8 cellular contexts compared by ENCODE assay signal in genomic region chr7:128523226-128523939, GRCh38. TPM values are rescaled to one million over a fixed set of nuclear protein-coding genes. Genes with fewer than 3 reads are reported as not detected.
DNase-seq lines count a peak whose midpoint lies in the region; ATAC-seq, FAIRE-seq and TF ChIP-seq lines count a peak whose summit lies in the region.
"Not testable (repeated sequence)": the region's sequence is repeated elsewhere in the genome, so short reads cannot be mapped to it uniquely, and the experiment has no call there.

No MANE protein-coding gene starts in this region.

- H3K27me3 ChIP-seq in HAP-1 (ENCODE audit: low read depth); mesenchymal stem cell (ENCODE audit: control insufficient read depth in 1 of 2, insufficient read depth in 1 of 2, low read length in 2 of 2): not testable (repeated sequence)

- H3K4ac ChIP-seq in mesenchymal stem cell (ENCODE audit: low read depth in 1 of 2, low read length in 2 of 2) = not testable (repeated sequence)

- H3K36me3 ChIP-seq in HAP-1 (replicated peaks); mesenchymal stem cell (ENCODE audit: control insufficient read depth in 1 of 2, insufficient read depth in 2 of 2, low read depth in 1 of 2, low read length in 2 of 2): not testable (repeated sequence)

- not testable (repeated sequence) for H2BK12ac ChIP-seq in mesenchymal stem cell (ENCODE audit: low read length in 2 of 2)

- H3K4me1 ChIP-seq in A549 = peaks cover 10% of the 10 kb centered on the region
- not testable (repeated sequence) for H3K4me1 ChIP-seq in HAP-1; mesenchymal stem cell (ENCODE audit: control insufficient read depth, insufficient read depth, low read depth, low read length)

- not testable (repeated sequence) for H2BK15ac ChIP-seq in mesenchymal stem cell (ENCODE audit: low read depth, poor library complexity, severe bottlenecking)

- not testable (repeated sequence) for TF ChIP-seq EP300 in A549 (IDR thresholded peaks at IDR 0.05)

- H3K18ac ChIP-seq in mesenchymal stem cell (ENCODE audit: low read depth in 1 of 2, low read length in 2 of 2) = not testable (repeated sequence)

- not testable (repeated sequence) for TF ChIP-seq RAD21 in A549 (conservative IDR thresholded peaks at IDR 0.05 in 1 of 2, IDR thresholded peaks at IDR 0.05 in 1 of 2)

- H3K27ac ChIP-seq in A549 = peak overlapping the region in 1 of 2 experiments; percentile 52; a peak in 1 of 6 replicates
- H3K27ac ChIP-seq in mesenchymal stem cell (ENCODE audit: low read length, poor library complexity, severe bottlenecking) = not testable (repeated sequence)

- H3K4me3 ChIP-seq in A549; HAP-1; mesenchymal stem cell (ENCODE audit: insufficient read depth in 1 of 2, low read depth in 1 of 2, low read length in 2 of 2): not testable (repeated sequence)

- TF ChIP-seq CTCF in A549 (IDR thresholded peaks at IDR 0.05) = not testable (repeated sequence)

- not testable (repeated sequence) for H3K9ac ChIP-seq in mesenchymal stem cell (ENCODE audit: low read length)

- WGBS in A549 (ENCODE audit: missing lambda C conversion rate) = 20% methylated on average over 5 of the region's 7 CpGs
- 36% methylated on average over 4 of the region's 7 CpGs for WGBS in mesenchymal stem cell

- not testable (repeated sequence) for FAIRE-seq in A549 (lab: Jason Lieb, UNC)

- not testable (repeated sequence) for H4K8ac ChIP-seq in mesenchymal stem cell (ENCODE audit: low read length)

- CTCF ChIA-PET in A549 (lab: Yijun Ruan, JAX) = interaction anchor here (1.2 kb wide), 1 partner anchor 49 kb away, joined by 3 read pairs; no protein-coding TSS in a partner anchor

- in situ Hi-C loops in HAP-1 (cut with MboI; ENCODE audit: low sequenced_read_pairs) = not testable (repeated sequence)

- not testable (repeated sequence) for H2AFZ ChIP-seq in mesenchymal stem cell (ENCODE audit: low read depth, low read length)

- not testable (repeated sequence) for H2BK5ac ChIP-seq in mesenchymal stem cell (ENCODE audit: low read depth, low read length, poor library complexity, severe bottlenecking)

- POLR2A ChIA-PET in A549 (lab: Yijun Ruan, JAX) = not testable (repeated sequence)

- H2AK5ac ChIP-seq in mesenchymal stem cell (ENCODE audit: low read length, severe bottlenecking) = not testable (repeated sequence)

- not testable (repeated sequence) for H3K14ac ChIP-seq in mesenchymal stem cell (ENCODE audit: low read length in 2 of 2)

- not testable (repeated sequence) for H3K23ac ChIP-seq in mesenchymal stem cell (ENCODE audit: low read length in 2 of 2)

- TF ChIP-seq POLR2A in A549 (IDR thresholded peaks at IDR 0.05; ENCODE audit: low read length); erythroblast (IDR thresholded peaks at IDR 0.05; ENCODE audit: low read length): not testable (repeated sequence)

- H2BK120ac ChIP-seq in mesenchymal stem cell (ENCODE audit: low read depth, low read length) = not testable (repeated sequence)

- peak; percentile 24 to 81 for DNase-seq in A549 (ENCODE audit: low read depth in 1 of 2, low spot score in 1 of 2)
- peak; percentile 31 to 84 for DNase-seq in HAP-1 (ENCODE audit: low spot score in 2 of 2)
- DNase-seq in NCI-H2227 (lab: John Stamatoyannopoulos, UW; ENCODE audit: unreplicated experiment) = peak; percentile 88
- DNase-seq in T-helper 22 cell (ENCODE audit: low read depth) = peak; percentile 57
- peak; percentile 93 for DNase-seq in activated effector memory CD4-positive, alpha-beta T cell treated with anti-CD3 and anti-CD28 coated beads, Interleukin-2, amount 50 U/mL, for 16 hours
- peak; percentile 80 to 83 for DNase-seq in erythroblast (lab: John Stamatoyannopoulos, UW)
- peak; percentile 85 for DNase-seq in mesenchymal stem cell
- DNase-seq in stimulated activated CD4-positive, alpha-beta T cell treated with anti-CD3 and anti-CD28 coated beads, Interleukin-4, amount 100 ng/mL, for 1 hour = peak; percentile 83

- H3K79me1 ChIP-seq in mesenchymal stem cell (replicated peaks; ENCODE audit: low read length, poor library complexity, severe bottlenecking) = not testable (repeated sequence)

- ATAC-seq in A549 = peak; percentile 85 to 91

- H3K9me3 ChIP-seq in A549; HAP-1; mesenchymal stem cell (ENCODE audit: control insufficient read depth, low read length): not testable (repeated sequence)

- H3K4me2 ChIP-seq in A549 = peak overlapping the region; percentile 5; the same call in 2 of the 3 replicates
- H3K4me2 ChIP-seq in mesenchymal stem cell (ENCODE audit: low read length, poor library complexity, severe bottlenecking) = not testable (repeated sequence)

- H4K91ac ChIP-seq in mesenchymal stem cell (ENCODE audit: low read length) = not testable (repeated sequence)

TF ChIP-seq in A549, 52 proteins besides CTCF, POLR2A, EP300 and RAD21:
- TF ChIP-seq FOSL2 (IDR thresholded peaks at IDR 0.05) = peak; percentile 35; the same call in 1 of the 2 replicates
- peak; percentile 66 for TF ChIP-seq FOSL2 (CRISPR knock-in tag; IDR thresholded peaks at IDR 0.05)
TF ChIP-seq in A549: peak in this region for 1; not testable (repeated sequence) for 51.

RNA-seq across cellular contexts. Expression of gene METTL2B, which starts 46.8 kb away (rescaled TPM):
- polyA plus RNA-seq in A549 (2011; rRNA removed) (48.8 and 49.1 TPM in 2 replicates), A549 (2017; fragmentation: RNase III; extraction: RNeasy Plus Mini Kit Qiagen cat#74134 plus additional on column Dnase treatment) (25.9 to 32.3 TPM (median 28.0 TPM) in 3 replicates)
- polyA plus RNA-seq in A549 (2012; cell fraction: cytosol; rRNA removed) = 16.2 and 17.9 TPM in 2 replicates
- 8.1 and 10.5 TPM in 2 replicates for polyA plus RNA-seq in A549 (2012; cell fraction: nucleus; rRNA removed)
- 22.7 and 26.3 TPM in 2 replicates for polyA minus RNA-seq in A549 (2011; rRNA and poly(A)+ RNA removed)
- polyA plus RNA-seq in mesenchymal stem cell (2013, experiment 1 of 2) = 19.1 TPM
- polyA plus RNA-seq in mesenchymal stem cell (2013, experiment 2 of 2) = 19.3 TPM
